19 cellular contexts compared by ENCODE assay signal in genomic region chr14:103205541-103205906, GRCh38.
DNase-seq lines count a peak whose midpoint lies in the region; ATAC-seq, FAIRE-seq and TF ChIP-seq lines count a peak whose summit lies in the region.
"Had no signal": no experiment of that assay in that cellular context is flagged by ENCODE, and none has a peak within 500 bp of the region (broad histone marks: within the 10 kb centered on the region; RNA-seq: fewer than 3 reads in every experiment).

No MANE protein-coding gene starts in this region.

- H3K27ac ChIP-seq in ACC112 (ENCODE audit: low read depth, low read length) (peak overlapping the region; percentile 79), K562 (ENCODE audit: extremely low read depth, low read depth, low read length) (peak overlapping the region; percentile 89), right lobe of liver (peak overlapping the region; percentile 94 to 99 (median 95)), gastrocnemius medialis (peak overlapping the region; percentile 62 to 88 (median 86)), SK-N-SH (ENCODE audit: low read depth in 2 of 2, low read length in 1 of 2) (no peak overlapping the region)

- TF ChIP-seq POLR2A in K562 (conservative IDR thresholded peaks at IDR 0.05) (no peak), right lobe of liver (IDR thresholded peaks at IDR 0.05) (no peak), gastrocnemius medialis (IDR thresholded peaks at IDR 0.05) (no peak)

- no peak for ATAC-seq in K562
- ATAC-seq in right lobe of liver = peak in 3 of 4 donors; percentile 0 to 1 (median 1)
- ATAC-seq in gastrocnemius medialis = no peak
- no peak for ATAC-seq in activated naive CD8-positive, alpha-beta T cell treated with anti-CD3 and anti-CD28 coated beads, Interleukin-2, amount 50 U/mL, for 24 hours

- DNase-seq in K562 (ENCODE audit: extremely low read depth in 1 of 4, low spot score in 3 of 4) (no peak), right lobe of liver (no peak), gastrocnemius medialis (no peak), SK-N-SH (no peak), NCI-H146 (lab: John Stamatoyannopoulos, UW) (no peak), H7 (no peak)
- DNase-seq in activated naive CD8-positive, alpha-beta T cell treated with anti-CD3 and anti-CD28 coated beads, Interleukin-2, amount 50 U/mL, for 24 hours = no peak
- DNase-seq: activated CD4-positive, alpha-beta memory T cell treated with anti-CD3 and anti-CD28 coated beads for 36 hours; activated T-cell treated with anti-CD3 and anti-CD28 coated beads, Interleukin-2, amount 50 U/mL, for 24 hours; effector CD8-positive, alpha-beta T cell; NCI-H1105 treated with DMSO at 0.1 percent for 48 hours; stimulated activated CD4-positive, alpha-beta T cell treated with anti-CD3 and anti-CD28 coated beads, Interleukin-4, amount 100 ng/mL, for 24 hours; stimulated activated CD8-positive, alpha-beta memory T cell treated with anti-CD3 and anti-CD28 coated beads, Interleukin-4, amount 100 ng/mL, for 48 hours; tibial artery had no signal

- no peaks in the 10 kb centered on the region for H3K9me1 ChIP-seq in K562 (ENCODE audit: control insufficient read depth, insufficient read depth, low read length)

- H3K4me3 ChIP-seq in ACC112 (ENCODE audit: low read depth, low read length) (peak overlapping the region; percentile 81), K562 (peak overlapping the region; percentile 38; the same call in 1 of the 2 replicates), right lobe of liver (peak overlapping the region; percentile 49 to 69 (median 56)), gastrocnemius medialis (peak overlapping the region in 1 of 4 donors; percentile 58), SK-N-SH (ENCODE audit: low read depth in 2 of 2, low read length in 1 of 2) (no peak overlapping the region), H7 (ENCODE audit: insufficient read depth, low read depth, low read length) (no peak overlapping the region)
- H3K4me3 ChIP-seq: cardiac muscle cell had no signal

- H3K79me2 ChIP-seq in ACC112 (ENCODE audit: control insufficient read depth, insufficient read depth, low read length, unreplicated experiment) (peaks cover 28% of the 10 kb centered on the region), K562 (ENCODE audit: control insufficient read depth, insufficient read depth, low read length) (peaks cover 23% of the 10 kb centered on the region; the same call in 2 of the 3 replicates), SK-N-SH (ENCODE audit: insufficient read depth) (no peaks in the 10 kb centered on the region)

- 44% methylated on average over 3 of the region's 3 CpGs for WGBS in K562 (ENCODE audit: insufficient coverage, low coverage, missing lambda C conversion rate)
- 42% methylated on average over 2 of the region's 3 CpGs for WGBS in right lobe of liver (ENCODE audit: insufficient coverage, low coverage, low lambda C conversion rate, missing lambda C conversion rate)
- WGBS in SK-N-SH (ENCODE audit: low lambda C conversion rate) = 82% methylated on average over 3 of the region's 3 CpGs

- no peaks in the 10 kb centered on the region for H3K27me3 ChIP-seq in ACC112 (ENCODE audit: insufficient read depth, low read length)
- no peaks in the 10 kb centered on the region for H3K27me3 ChIP-seq in K562 (ENCODE audit: control insufficient read depth in 2 of 2, insufficient read depth in 2 of 2, low read length in 2 of 2)
- no peaks in the 10 kb centered on the region for H3K27me3 ChIP-seq in right lobe of liver
- H3K27me3 ChIP-seq in gastrocnemius medialis = no peaks in the 10 kb centered on the region
- H3K27me3 ChIP-seq in SK-N-SH (ENCODE audit: insufficient read depth) = no peaks in the 10 kb centered on the region
- peaks cover 17% of the 10 kb centered on the region for H3K27me3 ChIP-seq in H7 (ENCODE audit: control insufficient read depth, insufficient read depth, low read length)

- peaks cover 4% of the 10 kb centered on the region for H3K36me3 Mint-ChIP-seq in activated naive CD8-positive, alpha-beta T cell treated with anti-CD3 and anti-CD28 coated beads, Interleukin-2, amount 50 U/mL, for 24 hours (ENCODE audit: low read depth)
- H3K36me3 Mint-ChIP-seq: activated naive CD8-positive, alpha-beta T cell had no signal

- no peak overlapping the region for H3K4me3 Mint-ChIP-seq in activated naive CD8-positive, alpha-beta T cell treated with anti-CD3 and anti-CD28 coated beads, Interleukin-2, amount 50 U/mL, for 24 hours
- H3K4me3 Mint-ChIP-seq: activated CD4-positive, alpha-beta memory T cell treated with anti-CD3 and anti-CD28 coated beads for 36 hours; activated naive CD8-positive, alpha-beta T cell; activated T-cell treated with anti-CD3 and anti-CD28 coated beads, Interleukin-2, amount 50 U/mL, for 24 hours; neural crest cell had no signal

- peaks cover 20% of the 10 kb centered on the region for H3K4me1 ChIP-seq in ACC112 (ENCODE audit: control insufficient read depth, insufficient read depth, low read length, unreplicated experiment)
- H3K4me1 ChIP-seq in K562 (replicated peaks in 1 of 2; ENCODE audit: control insufficient read depth in 2 of 2, insufficient read depth in 2 of 2, low read length in 2 of 2) = peaks cover 20 to 35% of the 10 kb centered on the region in 2 experiments; a peak in 4 of 5 replicates
- peaks cover 0 to 16% (median 7%) of the 10 kb centered on the region in 4 donors for H3K4me1 ChIP-seq in right lobe of liver
- H3K4me1 ChIP-seq in gastrocnemius medialis = peaks cover 12% of the 10 kb centered on the region in 2 donors
- peaks cover 0 to 2% of the 10 kb centered on the region in 2 experiments; a peak in 1 of 4 replicates for H3K4me1 ChIP-seq in SK-N-SH (ENCODE audit: control insufficient read depth in 1 of 2, insufficient read depth in 2 of 2, low read depth in 1 of 2, low read length in 1 of 2)

- CTCF ChIA-PET in K562 (lab: Yijun Ruan, JAX; ENCODE audit: low intra/inter-chr PET ratio) = no interaction called here
- CTCF ChIA-PET in SK-N-SH (lab: Yijun Ruan, JAX) = interaction anchor here (1.2 kb wide), 1 partner anchor 101 kb away, joined by 5 read pairs; no protein-coding TSS in a partner anchor

- no peaks in the 10 kb centered on the region for H4K20me1 ChIP-seq in K562 (replicated peaks; ENCODE audit: control insufficient read depth, insufficient read depth, low read length)
- H4K20me1 ChIP-seq in SK-N-SH (ENCODE audit: insufficient read depth) = no peaks in the 10 kb centered on the region

- intact Hi-C loops in K562 (cut with micrococcal nuclease) = loop anchor here (10.0 kb wide), 1 partner anchor 79 kb away; no protein-coding TSS in a partner anchor
- intact Hi-C loops in right lobe of liver (cut with DNase I) = loop anchor here in 1 of 2 donors (10.0 kb wide), 1 partner anchor 79 kb away; no protein-coding TSS in a partner anchor
- intact Hi-C loops in gastrocnemius medialis (cut with DNase I; ENCODE audit: low total_unique reads) = no loop called here

- no peak for FAIRE-seq in K562 (lab: Jason Lieb, UNC)
- FAIRE-seq: RCC 7860 had no signal

- POLR2A ChIA-PET in K562 (lab: Yijun Ruan, JAX) (interaction anchor here (0.6 kb wide), 1 partner anchor 219 kb away, joined by 3 read pairs; no protein-coding TSS in a partner anchor), SK-N-SH (lab: Yijun Ruan, JAX) (no interaction called here)

- H3K36me3 ChIP-seq in ACC112 (ENCODE audit: insufficient read depth, low read length) (peaks cover 15% of the 10 kb centered on the region), K562 (ENCODE audit: control insufficient read depth, insufficient read depth, low read length) (no peaks in the 10 kb centered on the region), right lobe of liver (no peaks in the 10 kb centered on the region), gastrocnemius medialis (no peaks in the 10 kb centered on the region), SK-N-SH (replicated peaks in 1 of 2; ENCODE audit: control insufficient read depth in 1 of 2, insufficient read depth in 2 of 2, low read length in 1 of 2) (no peaks in the 10 kb centered on the region), H7 (replicated peaks; ENCODE audit: control insufficient read depth, insufficient read depth, low read length) (no peaks in the 10 kb centered on the region)
- H3K36me3 ChIP-seq: cardiac muscle cell, tibial artery had no signal

- peak overlapping the region in 1 of 2 experiments; percentile 78; a peak in 2 of 4 replicates for H3K9ac ChIP-seq in K562 (ENCODE audit: insufficient read depth in 1 of 2, low read depth in 2 of 2, low read length in 2 of 2)
- H3K9ac ChIP-seq in SK-N-SH = no peak overlapping the region

- H3K9me2 ChIP-seq in SK-N-SH = no peaks in the 10 kb centered on the region

- peaks cover 10% of the 10 kb centered on the region for H3K9me3 ChIP-seq in K562 (replicated peaks; ENCODE audit: control insufficient read depth, insufficient read depth, low read depth, low read length)
- no peaks in the 10 kb centered on the region for H3K9me3 ChIP-seq in right lobe of liver
- no peaks in the 10 kb centered on the region for H3K9me3 ChIP-seq in gastrocnemius medialis
- H3K9me3 ChIP-seq in SK-N-SH = no peaks in the 10 kb centered on the region

- H3K9me3 Mint-ChIP-seq in activated naive CD8-positive, alpha-beta T cell treated with anti-CD3 and anti-CD28 coated beads, Interleukin-2, amount 50 U/mL, for 24 hours = peaks cover 18% of the 10 kb centered on the region

- H3F3A ChIP-seq in SK-N-SH (replicated peaks; ENCODE audit: insufficient read depth) = peaks cover 8% of the 10 kb centered on the region

- no peak overlapping the region for H3K27ac Mint-ChIP-seq in activated naive CD8-positive, alpha-beta T cell treated with anti-CD3 and anti-CD28 coated beads, Interleukin-2, amount 50 U/mL, for 24 hours
- H3K27ac Mint-ChIP-seq: activated CD4-positive, alpha-beta memory T cell treated with anti-CD3 and anti-CD28 coated beads for 36 hours; activated naive CD8-positive, alpha-beta T cell; activated T-cell treated with anti-CD3 and anti-CD28 coated beads, Interleukin-2, amount 50 U/mL, for 24 hours had no signal

- H2AFZ ChIP-seq in ACC112 (ENCODE audit: low read length, unreplicated experiment) = no peak overlapping the region
- H2AFZ ChIP-seq in K562 (ENCODE audit: low read depth, low read length) = no peak overlapping the region
- H2AFZ ChIP-seq in SK-N-SH (ENCODE audit: low read depth) = no peak overlapping the region

- TF ChIP-seq EP300 in K562 (IDR thresholded peaks at IDR 0.05; ENCODE audit: low read length) = no peak
- no peak for TF ChIP-seq EP300 in SK-N-SH (IDR thresholded peaks at IDR 0.05; ENCODE audit: borderline replicate concordance in 1 of 2, low read depth in 1 of 2, low read length in 1 of 2)

- no peak for TF ChIP-seq RAD21 in K562 (CRISPR knock-in tag; conservative IDR thresholded peaks at IDR 0.05 in 1 of 2, IDR thresholded peaks at IDR 0.05 in 1 of 2)
- no peak for TF ChIP-seq RAD21 in SK-N-SH (IDR thresholded peaks at IDR 0.05; ENCODE audit: low read length)

- BruUV-seq in K562 (replicated peaks; lab: Mats Ljungman, UMichigan) = no TSS peak

- no peak for TF ChIP-seq CTCF in K562 (IDR thresholded peaks at IDR 0.05 in 2 of 3, conservative IDR thresholded peaks at IDR 0.05 in 1 of 3; ENCODE audit: insufficient read depth in 2 of 3, low read depth in 1 of 3, low read length in 3 of 3)
- TF ChIP-seq CTCF in right lobe of liver (IDR thresholded peaks at IDR 0.05) = no peak
- no peak for TF ChIP-seq CTCF in gastrocnemius medialis (IDR thresholded peaks at IDR 0.05 in 4 of 5, conservative IDR thresholded peaks at IDR 0.05 in 1 of 5)
- TF ChIP-seq CTCF in SK-N-SH (IDR thresholded peaks at IDR 0.05) = no peak

- peaks cover 41% of the 10 kb centered on the region for H3K27me3 Mint-ChIP-seq in activated naive CD8-positive, alpha-beta T cell treated with anti-CD3 and anti-CD28 coated beads, Interleukin-2, amount 50 U/mL, for 24 hours

- H3K4me2 ChIP-seq in K562 (ENCODE audit: insufficient read depth, low read length) = peak overlapping the region; percentile 78
- no peak overlapping the region for H3K4me2 ChIP-seq in SK-N-SH

- in situ Hi-C loops in K562 (cut with MboI) (no loop called here), gastrocnemius medialis (cut with MboI; ENCODE audit: low sequenced_read_pairs in 4 of 4) (no loop called here)

- peaks cover 2% of the 10 kb centered on the region for H3K4me1 Mint-ChIP-seq in activated naive CD8-positive, alpha-beta T cell treated with anti-CD3 and anti-CD28 coated beads, Interleukin-2, amount 50 U/mL, for 24 hours

Comparison
In these comparisons a context has a peak if more than half of its experiments do, and no peak if none do; other contexts are left out.
1. H3K27ac ChIP-seq: peak in ACC112 (single experiment), K562 (single experiment), right lobe of liver (3 of 3) and gastrocnemius medialis (4 of 4); none in SK-N-SH (0 of 2).
2. H3K4me3 ChIP-seq: peak in ACC112 (single experiment), K562 (single experiment) and right lobe of liver (3 of 3); none in SK-N-SH (0 of 2) and H7 (single experiment).
3. ATAC-seq: peak in right lobe of liver (3 of 4); none in K562 (single experiment), gastrocnemius medialis (0 of 2) and activated naive CD8-positive, alpha-beta T cell treated with anti-CD3 and anti-CD28 coated beads, Interleukin-2, amount 50 U/mL, for 24 hours (single experiment).